Comparison of ENCODE assay signal across 16 cellular contexts in the genomic region with DNA sequence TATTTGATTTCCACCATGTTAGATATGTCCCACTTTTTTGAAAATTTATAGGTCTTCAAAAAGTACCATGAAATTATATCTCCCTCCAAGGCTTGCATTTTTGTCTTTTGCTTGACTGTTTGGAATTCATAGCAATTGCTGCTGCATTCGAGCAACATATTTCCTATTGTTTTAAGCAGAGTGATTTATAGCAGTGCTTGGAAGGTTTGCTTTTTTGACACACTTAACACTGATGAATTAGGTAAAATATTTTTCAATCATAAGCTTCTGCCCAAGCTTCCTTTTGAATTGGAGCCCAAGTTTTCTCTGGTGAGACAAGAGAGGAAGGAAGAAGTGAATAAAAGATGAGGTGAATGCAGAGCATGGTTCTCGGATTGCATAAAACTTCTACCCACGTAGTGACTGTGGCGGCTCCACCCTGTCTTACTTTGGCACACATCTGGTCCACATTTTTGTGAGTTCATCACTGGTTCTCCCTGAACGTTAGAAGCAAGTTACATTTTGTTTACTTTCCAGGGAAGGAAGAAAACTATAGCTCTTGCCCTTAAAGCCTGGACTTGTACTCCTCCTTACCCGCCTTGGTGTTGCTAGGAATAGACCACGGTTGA.
A peak's percentile ranks its signal among the peaks of the same experiment; 100 is the strongest.
DNase-seq lines count a peak whose midpoint lies in the region; ATAC-seq and TF ChIP-seq lines count a peak whose summit lies in the region.
"Had no signal": no experiment of that assay in that cellular context is flagged by ENCODE, and none has a peak within 500 bp of the region (broad histone marks: within the 10 kb centered on the region; RNA-seq: fewer than 3 reads in every experiment).

No MANE protein-coding gene starts in this region.

- no peak for ATAC-seq in HG03457 (IDR thresholded peaks at IDR 0.05; ENCODE audit: unreplicated experiment)
- ATAC-seq: HCT116 had no signal

- no peak for TF ChIP-seq RAD21 in Ishikawa (IDR thresholded peaks at IDR 0.05; ENCODE audit: low read depth)

- POLR2A ChIA-PET in MCF 10A (lab: Yijun Ruan, JAX) = interaction anchor here (0.6 to 1.1 kb wide), 5 partner anchors 9 to 149 kb away, joined by 3 to 4 read pairs (median 3); no protein-coding TSS in a partner anchor

- H3K27me3 Mint-ChIP-seq in MCF 10A (ENCODE audit: insufficient read depth, unreplicated experiment) = no peaks in the 10 kb centered on the region
- H3K27me3 Mint-ChIP-seq: CD8-positive, alpha-beta memory T cell; IgD-negative memory B cell had no signal

- TF ChIP-seq CTCF in MCF 10A (IDR thresholded peaks at IDR 0.05; ENCODE audit: unreplicated experiment) = no peak
- no peak for TF ChIP-seq CTCF in breast epithelium (IDR thresholded peaks at IDR 0.05)
- TF ChIP-seq CTCF in epithelial cell of esophagus (IDR thresholded peaks at IDR 0.05; ENCODE audit: insufficient read depth, low read depth, low read length, missing control alignments) = no peak

- no peak for TF ChIP-seq POLR2A in breast epithelium (IDR thresholded peaks at IDR 0.05)

- H3K27me3 ChIP-seq in breast epithelium = no peaks in the 10 kb centered on the region
- H3K27me3 ChIP-seq: BLaER1 had no signal

- H3K36me3 Mint-ChIP-seq in MCF 10A (ENCODE audit: insufficient read depth, unreplicated experiment) = no peaks in the 10 kb centered on the region
- H3K36me3 Mint-ChIP-seq: CD8-positive, alpha-beta memory T cell; IgD-negative memory B cell had no signal

- CTCF ChIA-PET in MCF 10A (lab: Yijun Ruan, JAX) = no interaction called here

- no TSS peak for BruUV-seq in MCF 10A (replicated peaks; lab: Mats Ljungman, UMichigan)

- DNase-seq in MCF 10A (ENCODE audit: unreplicated experiment) = peak; percentile 29
- no peak for DNase-seq in breast epithelium (ENCODE audit: low spot score in 2 of 2)
- DNase-seq in epithelial cell of esophagus (ENCODE audit: low read depth) = peak; percentile 19
- no peak for DNase-seq in effector CD4-positive, alpha-beta T cell
- no peak for DNase-seq in stimulated activated CD4-positive, alpha-beta T cell treated with anti-CD3 and anti-CD28 coated beads, Interleukin-2, amount 100 ng/mL, for 48 hours
- no peak for DNase-seq in activated CD8-positive, alpha-beta memory T cell treated with anti-CD3 and anti-CD28 coated beads, Interleukin-2, amount 50 U/mL, for 4 hours
- DNase-seq: AML-193; Caco-2; CD8-positive, alpha-beta memory T cell; DND-41; GF-D8 had no signal

- peaks cover 23% of the 10 kb centered on the region for H3K4me1 Mint-ChIP-seq in MCF 10A (ENCODE audit: insufficient read depth, unreplicated experiment)
- H3K4me1 Mint-ChIP-seq: CD8-positive, alpha-beta memory T cell; IgD-negative memory B cell had no signal

- H3K4me3 ChIP-seq in breast epithelium (no peak overlapping the region), epithelial cell of esophagus (ENCODE audit: low read length) (no peak overlapping the region)
- H3K4me3 ChIP-seq: BLaER1 had no signal

- H3K4me1 ChIP-seq in breast epithelium = no peaks in the 10 kb centered on the region
- H3K4me1 ChIP-seq: BLaER1, Caco-2 had no signal

- H3K9me3 ChIP-seq in breast epithelium = no peaks in the 10 kb centered on the region
- H3K9me3 ChIP-seq: BLaER1, Caco-2 had no signal

- H3K9me3 Mint-ChIP-seq in MCF 10A (ENCODE audit: unreplicated experiment) = peaks cover 7% of the 10 kb centered on the region

- H3K36me3 ChIP-seq in breast epithelium = no peaks in the 10 kb centered on the region
- H3K36me3 ChIP-seq: BLaER1 had no signal

- H3K4me3 Mint-ChIP-seq in MCF 10A (ENCODE audit: unreplicated experiment) = no peak overlapping the region
- H3K4me3 Mint-ChIP-seq: CD8-positive, alpha-beta memory T cell; IgD-negative memory B cell had no signal

- H3K27ac Mint-ChIP-seq in MCF 10A (ENCODE audit: low read depth, unreplicated experiment) = peak overlapping the region; percentile 91
- H3K27ac Mint-ChIP-seq: CD8-positive, alpha-beta memory T cell; IgD-negative memory B cell had no signal

- intact Hi-C loops in MCF 10A (cut with micrococcal nuclease) = no loop called here
- intact Hi-C loops in breast epithelium (cut with DNase I; ENCODE audit: low total_unique reads) = no loop called here

- no peak overlapping the region for H3K27ac ChIP-seq in breast epithelium
- H3K27ac ChIP-seq: BLaER1 had no signal

- TF ChIP-seq EP300 in Ishikawa (IDR thresholded peaks at IDR 0.05; ENCODE audit: borderline replicate concordance) = peak; percentile 66

TF ChIP-seq in Ishikawa, 13 proteins besides CTCF, POLR2A, EP300 and RAD21:
- 0 out of 2 replicates have a peak, but pooled peaks have one; percentile 45 for TF ChIP-seq TCF12 (IDR thresholded peaks at IDR 0.05; ENCODE audit: low read depth)
- peak; percentile 57 for TF ChIP-seq TEAD4 (IDR thresholded peaks at IDR 0.05)
- peak; percentile 66 for TF ChIP-seq NFIC (IDR thresholded peaks at IDR 0.05)
- TF ChIP-seq CREB1 (IDR thresholded peaks at IDR 0.05; ENCODE audit: low read depth) = no peak
- no peak for TF ChIP-seq EGR1 (IDR thresholded peaks at IDR 0.05)
- TF ChIP-seq FOXM1 (IDR thresholded peaks at IDR 0.05; ENCODE audit: borderline replicate concordance, low read depth) = peak; percentile 49; the same call in 1 of the 2 replicates
- 0 out of 2 replicates have a peak, but pooled peaks have one; percentile 24 for TF ChIP-seq CEBPB (IDR thresholded peaks at IDR 0.05)

Comparison
In these comparisons a context has a peak if more than half of its experiments do, and no peak if none do; other contexts are left out.
1. DNase-seq: peak in MCF 10A (single experiment) and epithelial cell of esophagus (single experiment); none in breast epithelium (0 of 2), effector CD4-positive, alpha-beta T cell (single experiment), stimulated activated CD4-positive, alpha-beta T cell treated with anti-CD3 and anti-CD28 coated beads, Interleukin-2, amount 100 ng/mL, for 48 hours (0 of 2) and activated CD8-positive, alpha-beta memory T cell treated with anti-CD3 and anti-CD28 coated beads, Interleukin-2, amount 50 U/mL, for 4 hours (single experiment).